ENCODE assay signal across 12 cellular contexts in the genomic region with DNA sequence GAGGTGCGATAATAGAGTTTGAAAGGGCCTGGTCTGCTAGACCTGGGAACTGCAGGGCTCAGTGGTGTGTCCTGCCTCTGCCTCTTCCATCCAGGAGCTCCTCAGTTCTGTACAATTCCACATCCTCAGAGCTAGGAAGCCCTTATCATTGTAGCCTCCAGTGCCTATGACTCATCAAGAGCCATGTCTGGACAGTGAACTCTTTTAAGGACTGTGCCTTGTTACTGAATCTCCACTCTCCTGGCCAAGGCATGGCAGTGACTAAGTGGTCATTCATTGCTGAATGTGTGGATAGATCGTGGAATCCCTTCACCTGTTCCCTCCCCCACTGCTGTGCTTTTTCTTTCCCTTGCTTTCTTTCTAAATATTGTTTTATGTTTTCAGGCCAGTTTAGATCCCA. TPM values are rescaled to one million over a fixed set of nuclear protein-coding genes. Genes with fewer than 3 reads are reported as not detected.
DNase-seq lines count a peak whose midpoint lies in the region; ATAC-seq and TF ChIP-seq lines count a peak whose summit lies in the region.
"Had no signal": no experiment of that assay in that cellular context is flagged by ENCODE, and none has a peak within 500 bp of the region (broad histone marks: within the 10 kb centered on the region; RNA-seq: fewer than 3 reads in every experiment).

No MANE protein-coding gene starts in this region.

- intact Hi-C loops in left ventricle myocardium superior (cut with micrococcal nuclease), result no loop called here
- intact Hi-C loops in sciatic nerve (cut with DNase I), result no loop called here

- no peak overlapping the region for H3K27ac Mint-ChIP-seq in progenitor cell of endocrine pancreas
- H3K27ac Mint-ChIP-seq: activated naive CD8-positive, alpha-beta T cell treated with anti-CD3 and anti-CD28 coated beads, Interleukin-2, amount 50 U/mL, for 24 hours had no signal

- no peaks in the 10 kb centered on the region for H3K9me3 ChIP-seq in thoracic aorta

- peak; percentile 72 for ATAC-seq in left ventricle myocardium superior
- ATAC-seq in thoracic aorta (ENCODE audit: insufficient number of reproducible peaks, low FRiP score, low read depth), result peak; percentile 73
- no peak for ATAC-seq in HG03039 (IDR thresholded peaks at IDR 0.05; ENCODE audit: unreplicated experiment)
- ATAC-seq in HG02759 (IDR thresholded peaks at IDR 0.05; ENCODE audit: unreplicated experiment), result no peak
- ATAC-seq in sciatic nerve, result no peak

- H3K36me3 Mint-ChIP-seq in progenitor cell of endocrine pancreas (ENCODE audit: insufficient read depth), result no peaks in the 10 kb centered on the region

- peaks cover 8% of the 10 kb centered on the region for H3K4me1 Mint-ChIP-seq in progenitor cell of endocrine pancreas (ENCODE audit: low read depth)

- peaks cover 29 to 58% of the 10 kb centered on the region in 2 donors for H3K4me1 ChIP-seq in thoracic aorta (ENCODE audit: control insufficient read depth in 1 of 2, low read depth in 2 of 2)

- peak overlapping the region; percentile 52 to 63 for H3K27ac ChIP-seq in thoracic aorta

- H3K27me3 Mint-ChIP-seq in progenitor cell of endocrine pancreas, result peaks cover 45% of the 10 kb centered on the region

- H3K4me3 Mint-ChIP-seq in progenitor cell of endocrine pancreas (ENCODE audit: low read depth), result no peak overlapping the region
- H3K4me3 Mint-ChIP-seq: activated naive CD8-positive, alpha-beta T cell treated with anti-CD3 and anti-CD28 coated beads, Interleukin-2, amount 50 U/mL, for 24 hours had no signal

- H3K9me3 Mint-ChIP-seq in progenitor cell of endocrine pancreas (ENCODE audit: low read depth), result no peaks in the 10 kb centered on the region
- H3K9me3 Mint-ChIP-seq: activated naive CD8-positive, alpha-beta T cell treated with anti-CD3 and anti-CD28 coated beads, Interleukin-2, amount 50 U/mL, for 24 hours had no signal

- H3K4me3 ChIP-seq in thoracic aorta, result no peak overlapping the region

- H3K36me3 ChIP-seq in thoracic aorta, result peaks cover 25% of the 10 kb centered on the region

- DNase-seq in HT-29 (ENCODE audit: low spot score), result peak; percentile 38
- peak; percentile 64 for DNase-seq in astrocyte of the hippocampus (ENCODE audit: low read depth, low spot score)
- DNase-seq in left ventricle myocardium superior, result no peak
- DNase-seq in thoracic aorta (ENCODE audit: low spot score), result no peak
- DNase-seq in sciatic nerve (ENCODE audit: low spot score), result no peak
- no peak for DNase-seq in progenitor cell of endocrine pancreas (ENCODE audit: low spot score, unreplicated experiment)
- DNase-seq: activated CD4-positive, alpha-beta T cell treated with anti-CD3 and anti-CD28 coated beads for 4 hours; activated naive CD8-positive, alpha-beta T cell treated with anti-CD3 and anti-CD28 coated beads, Interleukin-2, amount 50 U/mL, for 24 hours; hippocampal formation; NCI-H1048 had no signal

- TF ChIP-seq CTCF in thoracic aorta (IDR thresholded peaks at IDR 0.05), result no peak
- no peak for TF ChIP-seq CTCF in progenitor cell of endocrine pancreas (IDR thresholded peaks at IDR 0.05; ENCODE audit: unreplicated experiment)

- H3K27me3 ChIP-seq in thoracic aorta (replicated peaks; ENCODE audit: insufficient read depth), result no peaks in the 10 kb centered on the region

RNA-seq across cellular contexts. Expression of gene TIMP4, which starts 2.9 kb away (rescaled TPM):
- 2.7 and 3.8 TPM in 2 replicates for total RNA-seq in HT-29 (2014; rRNA removed; shearing (Covaris generic))
- total RNA-seq in left ventricle myocardium superior (15.0 TPM), thoracic aorta (10 to 100 TPM; 56.7 to 73.9 TPM), sciatic nerve (13.2 TPM), progenitor cell of endocrine pancreas (not detected in 2 replicates)

Comparison
In these comparisons a context has a peak if more than half of its experiments do, and no peak if none do; other contexts are left out.
1. DNase-seq: peak in HT-29 (single experiment) and astrocyte of the hippocampus (single experiment); none in left ventricle myocardium superior (single experiment), thoracic aorta (single experiment), sciatic nerve (single experiment) and progenitor cell of endocrine pancreas (single experiment).
2. ATAC-seq: peak in left ventricle myocardium superior (single experiment) and thoracic aorta (single experiment); none in HG03039 (single experiment), HG02759 (single experiment) and sciatic nerve (single experiment).